In genomic region chr5:80988419-80988925, GRCh38 we compare ENCODE assay signal across 17 cellular contexts.
"Had no signal": no experiment of that assay in that cellular context is flagged by ENCODE, and none has a peak within 500 bp of the region (broad histone marks: within the 10 kb centered on the region; RNA-seq: fewer than 3 reads in every experiment).

No MANE protein-coding gene starts in this region.

- DNase-seq: activated B cell treated with CpG ODN at 0.5 μM for 24 hours; activated CD4-positive, alpha-beta memory T cell treated with anti-CD3 and anti-CD28 coated beads for 36 hours; activated CD4-positive, alpha-beta T cell treated with anti-CD3 and anti-CD28 coated beads for 4 hours; activated effector memory CD4-positive, alpha-beta T cell treated with Interleukin-2 at 50 U/mL for 16 hours; activated naive CD4-positive, alpha-beta T cell treated with anti-CD3 and anti-CD28 coated beads, Interleukin-2, amount 10 ng/mL, durations not matched to agents 7 days and 5 days; activated T-cell treated with anti-CD3 and anti-CD28 coated beads, Interleukin-2, amount 50 U/mL, for 24 hours; effector CD8-positive, alpha-beta T cell; foreskin melanocyte; heart left ventricle; left lung; stimulated activated CD4-positive, alpha-beta T cell treated with anti-CD3 and anti-CD28 coated beads, Interleukin-2, amount 100 ng/mL, for 24 hours; stimulated activated naive CD4-positive, alpha-beta T cell treated with Interleukin-2 at 50 U/mL for 16 hours; upper lobe of left lung had no signal

- H3K36me3 Mint-ChIP-seq: activated CD4-positive, alpha-beta memory T cell treated with anti-CD3 and anti-CD28 coated beads for 36 hours; activated naive CD4-positive, alpha-beta T cell treated with anti-CD3 and anti-CD28 coated beads, Interleukin-2, amount 10 ng/mL, durations not matched to agents 7 days and 5 days; neural progenitor cell had no signal

- H3K27me3 Mint-ChIP-seq: activated CD4-positive, alpha-beta memory T cell treated with anti-CD3 and anti-CD28 coated beads for 36 hours; activated naive CD4-positive, alpha-beta T cell treated with anti-CD3 and anti-CD28 coated beads, Interleukin-2, amount 10 ng/mL, durations not matched to agents 7 days and 5 days; activated T-cell treated with anti-CD3 and anti-CD28 coated beads, Interleukin-2, amount 50 U/mL, for 24 hours; progenitor cell of endocrine pancreas had no signal

- H3K4me2 ChIP-seq: neural progenitor cell had no signal

- H3K4me1 Mint-ChIP-seq: activated B cell treated with CpG ODN at 0.5 μM for 24 hours, neural progenitor cell had no signal

- H3K36me3 ChIP-seq: breast epithelium, heart left ventricle, left lung, neural progenitor cell, suprapubic skin, upper lobe of left lung had no signal

- H3K9me3 Mint-ChIP-seq: activated B cell treated with CpG ODN at 0.5 μM for 24 hours; activated CD4-positive, alpha-beta memory T cell treated with anti-CD3 and anti-CD28 coated beads for 36 hours; activated T-cell treated with anti-CD3 and anti-CD28 coated beads, Interleukin-2, amount 50 U/mL, for 24 hours; neural progenitor cell had no signal

- H3K4me3 ChIP-seq: breast epithelium, heart left ventricle, left lung, neural progenitor cell, suprapubic skin, upper lobe of left lung had no signal

- ATAC-seq: heart left ventricle, left lung had no signal

- H3K9ac ChIP-seq: neural progenitor cell had no signal

- H3K4me3 Mint-ChIP-seq: activated B cell treated with CpG ODN at 0.5 μM for 24 hours; activated CD4-positive, alpha-beta memory T cell treated with anti-CD3 and anti-CD28 coated beads for 36 hours; activated naive CD4-positive, alpha-beta T cell treated with anti-CD3 and anti-CD28 coated beads, Interleukin-2, amount 10 ng/mL, durations not matched to agents 7 days and 5 days; activated T-cell treated with anti-CD3 and anti-CD28 coated beads, Interleukin-2, amount 50 U/mL, for 24 hours; neural progenitor cell had no signal

- H3K27me3 ChIP-seq: breast epithelium, heart left ventricle, left lung, neural progenitor cell, suprapubic skin, upper lobe of left lung had no signal

- H3K4me1 ChIP-seq: breast epithelium, suprapubic skin, upper lobe of left lung had no signal

- H2AFZ ChIP-seq: neural progenitor cell had no signal

- H3K27ac ChIP-seq: breast epithelium, left lung, neural progenitor cell, suprapubic skin, upper lobe of left lung had no signal

- H3K27ac Mint-ChIP-seq: activated B cell treated with CpG ODN at 0.5 μM for 24 hours; activated CD4-positive, alpha-beta memory T cell treated with anti-CD3 and anti-CD28 coated beads for 36 hours; activated naive CD4-positive, alpha-beta T cell treated with anti-CD3 and anti-CD28 coated beads, Interleukin-2, amount 10 ng/mL, durations not matched to agents 7 days and 5 days; neural progenitor cell; progenitor cell of endocrine pancreas had no signal

- H3K9me3 ChIP-seq: breast epithelium, heart left ventricle, left lung, suprapubic skin, upper lobe of left lung had no signal
